In the genomic region with DNA sequence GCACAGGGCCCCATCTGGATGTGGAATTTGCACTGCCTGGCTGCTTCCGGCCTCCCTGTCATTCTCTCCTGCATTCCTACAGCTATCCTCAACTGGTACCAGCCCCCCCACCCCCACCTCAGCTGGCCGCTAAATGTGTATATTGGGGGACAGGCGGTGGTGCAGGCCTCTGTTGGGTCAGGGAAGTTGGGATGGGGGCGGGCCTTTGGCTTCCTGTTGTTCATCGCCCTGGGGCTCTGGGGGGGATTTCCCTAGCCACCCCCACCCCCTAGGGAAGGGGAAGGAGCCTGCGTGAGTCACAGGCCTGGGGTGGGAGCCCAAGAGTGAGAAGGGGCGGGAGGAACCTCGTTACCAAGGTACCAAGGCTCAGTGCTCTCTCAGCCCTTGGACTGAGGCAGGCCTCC, we compare ENCODE assay signal across 9 cellular contexts. TPM values are rescaled to one million over a fixed set of nuclear protein-coding genes. Genes with fewer than 3 reads are reported as not detected.
DNase-seq lines count a peak whose midpoint lies in the region; TF ChIP-seq lines count a peak whose summit lies in the region.
"Had no signal": no experiment of that assay in that cellular context is flagged by ENCODE, and none has a peak within 500 bp of the region (broad histone marks: within the 10 kb centered on the region; RNA-seq: fewer than 3 reads in every experiment).

No MANE protein-coding gene starts in this region.

- H3K79me2 ChIP-seq in GM23248 (ENCODE audit: insufficient read depth): no peaks in the 10 kb centered on the region

- H3K27ac Mint-ChIP-seq in activated naive CD8-positive, alpha-beta T cell: peak overlapping the region; percentile 97

- H3K9ac ChIP-seq in GM23248: peak overlapping the region; percentile 18; the same call in 1 of the 2 replicates

- peaks cover 11% of the 10 kb centered on the region for H3K36me3 Mint-ChIP-seq in activated naive CD8-positive, alpha-beta T cell

- H4K20me1 ChIP-seq in GM23248 (ENCODE audit: insufficient read depth): no peaks in the 10 kb centered on the region

- peak; percentile 85 for DNase-seq in GM23248
- DNase-seq in SW 1271 (lab: John Stamatoyannopoulos, UW): peak; percentile 79 to 85
- DNase-seq in stimulated activated CD8-positive, alpha-beta memory T cell treated with anti-CD3 and anti-CD28 coated beads, Interleukin-4, amount 100 ng/mL, for 24 hours (ENCODE audit: low read depth): peak; percentile 76
- no peak for DNase-seq in DMS114 treated with DMSO at 0.1 percent for 48 hours (lab: John Stamatoyannopoulos, UW; ENCODE audit: unreplicated experiment)
- DNase-seq in NCI-H1048 (lab: John Stamatoyannopoulos, UW): no peak
- no peak for DNase-seq in HEK293T (ENCODE audit: extremely low spot score)

- H3K27ac ChIP-seq in GM23248: peak overlapping the region; percentile 22; the same call in 1 of the 2 replicates
- H3K27ac ChIP-seq in layer of hippocampus (ENCODE audit: low read depth, low read length): peak overlapping the region; percentile 57
- H3K27ac ChIP-seq: cardiac muscle cell had no signal

- peak overlapping the region; percentile 70 for H3K4me2 ChIP-seq in GM23248 (ENCODE audit: unreplicated experiment)

- H3K9me3 ChIP-seq in GM23248 (ENCODE audit: low read depth): no peaks in the 10 kb centered on the region

- H3K4me3 ChIP-seq in GM23248: no peak overlapping the region
- H3K4me3 ChIP-seq: cardiac muscle cell had no signal

- peaks cover 19% of the 10 kb centered on the region for H3K4me1 ChIP-seq in GM23248 (ENCODE audit: insufficient read depth)

- H3K9me2 ChIP-seq in GM23248 (ENCODE audit: insufficient read depth): no peaks in the 10 kb centered on the region

- 2 to 5% methylated on average over 5 to 8 of the region's 8 CpGs for WGBS in GM23248 (ENCODE audit: low coverage in 1 of 2, low lambda C conversion rate in 2 of 2, missing lambda C conversion rate in 2 of 2), 2 experiments

- no peaks in the 10 kb centered on the region for H3F3A ChIP-seq in GM23248 (ENCODE audit: insufficient read depth)

- no peaks in the 10 kb centered on the region for H3K9me3 Mint-ChIP-seq in activated naive CD8-positive, alpha-beta T cell (ENCODE audit: low read depth)

- CTCF ChIA-PET in HEK293T (lab: Yijun Ruan, JAX): no interaction called here

- in situ Hi-C loops in GM23248 (cut with MboI): no loop called here

- H2AFZ ChIP-seq in GM23248: peak overlapping the region; percentile 45; the same call in 1 of the 2 replicates

- no peaks in the 10 kb centered on the region for H3K36me3 ChIP-seq in GM23248 (ENCODE audit: low read depth)
- H3K36me3 ChIP-seq: cardiac muscle cell had no signal

- POLR2A ChIA-PET in HEK293T (lab: Yijun Ruan, JAX): no interaction called here

- H3K4me3 Mint-ChIP-seq in activated naive CD8-positive, alpha-beta T cell: peak overlapping the region; percentile 94

- no peaks in the 10 kb centered on the region for H3K27me3 Mint-ChIP-seq in activated naive CD8-positive, alpha-beta T cell

- no peaks in the 10 kb centered on the region for H3K27me3 ChIP-seq in GM23248 (replicated peaks; ENCODE audit: insufficient read depth)
- H3K27me3 ChIP-seq in layer of hippocampus (ENCODE audit: control insufficient read depth, insufficient read depth, low read length): no peaks in the 10 kb centered on the region
- H3K27me3 ChIP-seq: cardiac muscle cell had no signal

- peaks cover 68% of the 10 kb centered on the region for H3K4me1 Mint-ChIP-seq in activated naive CD8-positive, alpha-beta T cell (ENCODE audit: low read depth)

TF ChIP-seq in HEK293T, 16 proteins besides CTCF, POLR2A, EP300 and RAD21:
- TF ChIP-seq SP1 (IDR thresholded peaks at IDR 0.05): no peak
- TF ChIP-seq HDGF (IDR thresholded peaks at IDR 0.05; ENCODE audit: borderline replicate concordance): no peak
- TF ChIP-seq TARDBP (IDR thresholded peaks at IDR 0.05): no peak

RNA-seq across cellular contexts. Expression of gene POU2F2, which starts 10.6 kb away (rescaled TPM):
- 0.38 and 1.5 TPM in 2 replicates for total RNA-seq in GM23248 (2014; rRNA removed; shearing (Covaris generic))
- 3.0 and 4.6 TPM in 2 replicates for polyA plus RNA-seq in GM23248 (2016; fragmentation: Nextera tagmentation; extraction: Ambion mirVana)
- total RNA-seq: cardiac muscle cell had no signal

RNA-seq across cellular contexts. Expression of gene ZNF574, which starts 45.7 kb away (rescaled TPM):
- 16.1 and 19.5 TPM in 2 replicates for total RNA-seq in GM23248 (2014; rRNA removed; shearing (Covaris generic))
- 14.8 and 16.6 TPM in 2 replicates for polyA plus RNA-seq in GM23248 (2016; fragmentation: Nextera tagmentation; extraction: Ambion mirVana)

RNA-seq across cellular contexts. Expression of gene GRIK5, which starts 51.7 kb away (rescaled TPM):
- total RNA-seq in GM23248 (2014; rRNA removed; shearing (Covaris generic)): not detected in 2 replicates
- not detected in 2 replicates for polyA plus RNA-seq in GM23248 (2016; fragmentation: Nextera tagmentation; extraction: Ambion mirVana)

Comparison
In these comparisons a context has a peak if more than half of its experiments do, and no peak if none do; other contexts are left out.
1. DNase-seq: peak in GM23248 (single experiment), SW 1271 (2 of 2) and stimulated activated CD8-positive, alpha-beta memory T cell treated with anti-CD3 and anti-CD28 coated beads, Interleukin-4, amount 100 ng/mL, for 24 hours (single experiment); none in DMS114 treated with DMSO at 0.1 percent for 48 hours (single experiment), NCI-H1048 (single experiment) and HEK293T (single experiment).